14 cellular contexts compared by ENCODE assay signal in the genomic region with DNA sequence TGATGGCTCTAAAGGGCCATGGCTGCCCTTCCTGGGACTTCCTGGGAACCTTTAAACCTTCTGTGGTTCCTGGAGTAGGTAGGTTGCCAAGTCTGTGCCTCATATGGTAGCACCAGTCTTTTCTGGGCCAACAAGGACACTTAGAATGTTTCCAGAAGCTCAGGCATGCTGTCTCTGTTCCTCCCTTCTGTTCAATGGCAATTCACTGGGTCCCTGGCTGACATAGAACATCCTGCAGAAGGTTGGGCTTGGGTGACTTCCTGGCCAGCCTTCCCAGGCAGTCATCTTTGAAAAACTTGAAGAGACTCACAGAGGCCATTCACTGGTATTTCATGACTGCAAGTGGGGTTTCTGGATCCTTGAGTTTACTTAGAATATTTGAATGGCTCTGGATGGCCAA. TPM values are rescaled to one million over a fixed set of nuclear protein-coding genes. Genes with fewer than 3 reads are reported as not detected.
A peak's percentile ranks its signal among the peaks of the same experiment; 100 is the strongest.
DNase-seq lines count a peak whose midpoint lies in the region; ATAC-seq and TF ChIP-seq lines count a peak whose summit lies in the region.
"Not testable (repeated sequence)": the region's sequence is repeated elsewhere in the genome, so short reads cannot be mapped to it uniquely, and the experiment has no call there.
"Had no signal": no experiment of that assay in that cellular context is flagged by ENCODE, and none has a peak within 500 bp of the region (broad histone marks: within the 10 kb centered on the region; RNA-seq: fewer than 3 reads in every experiment).

No MANE protein-coding gene starts in this region.

- peak; percentile 54 for DNase-seq in G401 (ENCODE audit: low spot score)
- DNase-seq in T-helper 2 cell treated with Interferon-gamma antibody and Interleukin-4, amounts not matched to agents 5 μg/mL and 100 μg/mL, for 36 hours (ENCODE audit: low spot score); activated T-cell treated with anti-CD3 and anti-CD28 coated beads, Interleukin-2, amount 50 U/mL, for 4 hours; fibroblast of the aortic adventitia (ENCODE audit: low read depth); stimulated activated naive B cell treated with anti-CD40 and anti-IgM and Interleukin-4, amounts not matched to agents 10 μg/mL and 1 μg/mL and 100 μg/mL, for 72 hours: not testable (repeated sequence)

- H3K4me2 ChIP-seq in BLaER1 = peak overlapping the region; percentile 80

- not testable (repeated sequence) for H3K27ac ChIP-seq in BLaER1

- H3K4me3 ChIP-seq in BLaER1 = not testable (repeated sequence)
- peak overlapping the region; percentile 13 for H3K4me3 ChIP-seq in fibroblast of the aortic adventitia (ENCODE audit: low read depth, low read length)

- not testable (repeated sequence) for H3K36me3 ChIP-seq in BLaER1

- in situ Hi-C loops in G401 (cut with HindIII; ENCODE audit: low sequenced_read_pairs) = not testable (repeated sequence)

- not testable (repeated sequence) for H3K9me3 Mint-ChIP-seq in T-helper 2 cell treated with Interferon-gamma antibody and Interleukin-4, amounts not matched to agents 5 μg/mL and 100 μg/mL, for 36 hours; activated T-cell treated with anti-CD3 and anti-CD28 coated beads, Interleukin-2, amount 50 U/mL, for 4 hours; brain; nephron; stimulated activated naive B cell treated with anti-CD40 and anti-IgM and Interleukin-4, amounts not matched to agents 10 μg/mL and 1 μg/mL and 100 μg/mL, for 72 hours

- not testable (repeated sequence) for H3K4me1 ChIP-seq in BLaER1

- not testable (repeated sequence) for H3K27me3 ChIP-seq in BLaER1

- not testable (repeated sequence) for H3K36me3 Mint-ChIP-seq in T-helper 2 cell treated with Interferon-gamma antibody and Interleukin-4, amounts not matched to agents 5 μg/mL and 100 μg/mL, for 36 hours (ENCODE audit: low read depth); activated T-cell treated with anti-CD3 and anti-CD28 coated beads, Interleukin-2, amount 50 U/mL, for 4 hours (ENCODE audit: insufficient read depth); brain; nephron (ENCODE audit: low read depth); stimulated activated naive B cell treated with anti-CD40 and anti-IgM and Interleukin-4, amounts not matched to agents 10 μg/mL and 1 μg/mL and 100 μg/mL, for 72 hours

- not testable (repeated sequence) for ATAC-seq in activated T-cell treated with anti-CD3 and anti-CD28 coated beads, Interleukin-2, amount 50 U/mL, for 4 hours; stimulated activated naive B cell treated with anti-CD40 and anti-IgM and Interleukin-4, amounts not matched to agents 10 μg/mL and 1 μg/mL and 100 μg/mL, for 72 hours (replicated peaks)

- H4K20me1 ChIP-seq in BLaER1 = not testable (repeated sequence)

- not testable (repeated sequence) for H3K9ac ChIP-seq in BLaER1

- peaks cover 10% of the 10 kb centered on the region for H3K4me1 Mint-ChIP-seq in T-helper 2 cell treated with Interferon-gamma antibody and Interleukin-4, amounts not matched to agents 5 μg/mL and 100 μg/mL, for 36 hours (ENCODE audit: low read depth)
- not testable (repeated sequence) for H3K4me1 Mint-ChIP-seq in activated T-cell treated with anti-CD3 and anti-CD28 coated beads, Interleukin-2, amount 50 U/mL, for 4 hours (ENCODE audit: low read depth)
- H3K4me1 Mint-ChIP-seq in brain (peaks cover 27% of the 10 kb centered on the region), nephron (peaks cover 10% of the 10 kb centered on the region)
- H3K4me1 Mint-ChIP-seq in stimulated activated naive B cell treated with anti-CD40 and anti-IgM and Interleukin-4, amounts not matched to agents 10 μg/mL and 1 μg/mL and 100 μg/mL, for 72 hours = peaks cover 5 to 12% of the 10 kb centered on the region in 2 donors

- H3K27ac Mint-ChIP-seq in T-helper 2 cell treated with Interferon-gamma antibody and Interleukin-4, amounts not matched to agents 5 μg/mL and 100 μg/mL, for 36 hours = peak overlapping the region; percentile 15
- peak overlapping the region; percentile 63 to 92 (median 84) for H3K27ac Mint-ChIP-seq in brain
- peak overlapping the region in 2 of 3 experiments; percentile 52 to 61 for H3K27ac Mint-ChIP-seq in nephron
- H3K27ac Mint-ChIP-seq in stimulated activated naive B cell treated with anti-CD40 and anti-IgM and Interleukin-4, amounts not matched to agents 10 μg/mL and 1 μg/mL and 100 μg/mL, for 72 hours = not testable (repeated sequence)

- not testable (repeated sequence) for H3K27me3 Mint-ChIP-seq in T-helper 2 cell treated with Interferon-gamma antibody and Interleukin-4, amounts not matched to agents 5 μg/mL and 100 μg/mL, for 36 hours (ENCODE audit: low read depth); activated T-cell treated with anti-CD3 and anti-CD28 coated beads, Interleukin-2, amount 50 U/mL, for 4 hours (ENCODE audit: low read depth); brain; nephron (ENCODE audit: low read depth); stimulated activated naive B cell treated with anti-CD40 and anti-IgM and Interleukin-4, amounts not matched to agents 10 μg/mL and 1 μg/mL and 100 μg/mL, for 72 hours

- peak overlapping the region; percentile 76 for H3K4me3 Mint-ChIP-seq in T-helper 2 cell treated with Interferon-gamma antibody and Interleukin-4, amounts not matched to agents 5 μg/mL and 100 μg/mL, for 36 hours
- peak overlapping the region; percentile 68 for H3K4me3 Mint-ChIP-seq in activated T-cell treated with anti-CD3 and anti-CD28 coated beads, Interleukin-2, amount 50 U/mL, for 4 hours
- H3K4me3 Mint-ChIP-seq in brain (peak overlapping the region; percentile 85 to 91 (median 87)), nephron (peak overlapping the region; percentile 69 to 86 (median 83))
- peak overlapping the region; percentile 77 to 87 for H3K4me3 Mint-ChIP-seq in stimulated activated naive B cell treated with anti-CD40 and anti-IgM and Interleukin-4, amounts not matched to agents 10 μg/mL and 1 μg/mL and 100 μg/mL, for 72 hours

- TF ChIP-seq CTCF in brain (conservative IDR thresholded peaks at IDR 0.05); fibroblast of the aortic adventitia (IDR thresholded peaks at IDR 0.05; ENCODE audit: insufficient read depth, low read length); nephron (IDR thresholded peaks at IDR 0.05; ENCODE audit: unreplicated experiment in 3 of 3): not testable (repeated sequence)

- not testable (repeated sequence) for H3K9me3 ChIP-seq in BLaER1

RNA-seq across cellular contexts. Expression of gene ZNF705A, which starts 24.5 kb away (rescaled TPM):
- total RNA-seq in G401 (2014; rRNA removed; shearing (Covaris generic)) = not detected in 2 replicates
- not detected for total RNA-seq in activated T-cell treated with anti-CD3 and anti-CD28 coated beads, Interleukin-2, amount 50 U/mL, for 4 hours
- polyA plus RNA-seq in brain (ENCODE audit: insufficient read depth, low read depth, low replicate concordance) = not detected
- total RNA-seq in fibroblast of the aortic adventitia (ENCODE audit: low replicate concordance) = not detected in 2 replicates
- total RNA-seq: A673, cerebellum, esophagus mucosa, frontal cortex, skeletal muscle tissue had no signal

RNA-seq across cellular contexts. Expression of gene FAM90A1, which starts 46.1 kb away (rescaled TPM):
- not detected in 2 replicates for total RNA-seq in G401 (2014; rRNA removed; shearing (Covaris generic))
- under 1 TPM in 1 of 3 donors, not detected in 2; 0.34 TPM for total RNA-seq in activated T-cell treated with anti-CD3 and anti-CD28 coated beads, Interleukin-2, amount 50 U/mL, for 4 hours
- polyA plus RNA-seq in brain (ENCODE audit: insufficient read depth, low read depth, low replicate concordance) = 0.29 TPM
- not detected in 2 replicates for total RNA-seq in fibroblast of the aortic adventitia (ENCODE audit: low replicate concordance)
- total RNA-seq: A673, pulmonary artery endothelial cell had no signal

RNA-seq across cellular contexts. Expression of gene CLEC4A, which starts 57.9 kb away (rescaled TPM):
- not detected in 2 replicates for total RNA-seq in G401 (2014; rRNA removed; shearing (Covaris generic))
- under 1 TPM in 2 of 3 donors, not detected in 1; 0.18 to 0.92 TPM for total RNA-seq in activated T-cell treated with anti-CD3 and anti-CD28 coated beads, Interleukin-2, amount 50 U/mL, for 4 hours
- polyA plus RNA-seq in brain (ENCODE audit: insufficient read depth, low read depth, low replicate concordance) = not detected
- total RNA-seq in fibroblast of the aortic adventitia (ENCODE audit: low replicate concordance) = 0.45 TPM in 1 of 2 replicates, not detected in the other
- total RNA-seq: skeletal muscle tissue had no signal
